1 cellular context compared by ENCODE assay signal in the genomic region with DNA sequence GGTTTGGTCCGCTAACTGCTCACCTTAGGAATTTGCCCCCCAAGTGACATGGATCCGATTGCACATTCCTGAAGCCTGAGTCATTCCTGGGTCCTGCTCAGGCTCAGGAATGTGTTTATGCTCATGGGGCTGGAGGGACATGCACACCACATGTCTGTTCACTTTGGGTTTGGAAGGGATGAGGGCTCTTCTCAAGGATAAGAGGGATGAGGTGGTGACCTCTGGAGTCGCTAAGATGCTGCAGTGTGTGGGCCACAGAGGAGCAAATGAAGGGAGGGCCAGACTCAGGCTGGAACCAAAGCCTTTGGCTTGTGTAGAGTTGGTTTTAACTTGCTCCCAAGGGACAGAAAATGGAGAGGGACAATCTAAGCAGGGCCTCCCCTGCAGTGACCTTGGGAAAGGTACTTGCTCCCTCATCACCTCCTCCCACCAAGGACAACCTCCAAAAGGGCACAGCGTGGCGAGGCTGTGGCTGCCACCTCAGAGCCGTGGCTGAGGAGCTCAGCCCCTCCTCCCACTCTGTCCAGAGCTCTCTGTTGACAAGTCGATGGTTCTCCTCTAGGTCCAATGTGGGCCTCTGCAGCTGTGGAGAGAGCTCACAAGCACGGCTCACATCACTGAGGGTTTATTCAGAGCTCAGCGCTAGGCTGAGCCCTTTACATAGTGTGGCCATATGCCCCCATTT.
TF ChIP-seq lines count a peak whose summit lies in the region.

No MANE protein-coding gene starts in this region.

TF ChIP-seq in A549, 52 proteins besides CTCF, POLR2A, EP300 and RAD21 (continued from another document):
- TF ChIP-seq, protein P1, sequence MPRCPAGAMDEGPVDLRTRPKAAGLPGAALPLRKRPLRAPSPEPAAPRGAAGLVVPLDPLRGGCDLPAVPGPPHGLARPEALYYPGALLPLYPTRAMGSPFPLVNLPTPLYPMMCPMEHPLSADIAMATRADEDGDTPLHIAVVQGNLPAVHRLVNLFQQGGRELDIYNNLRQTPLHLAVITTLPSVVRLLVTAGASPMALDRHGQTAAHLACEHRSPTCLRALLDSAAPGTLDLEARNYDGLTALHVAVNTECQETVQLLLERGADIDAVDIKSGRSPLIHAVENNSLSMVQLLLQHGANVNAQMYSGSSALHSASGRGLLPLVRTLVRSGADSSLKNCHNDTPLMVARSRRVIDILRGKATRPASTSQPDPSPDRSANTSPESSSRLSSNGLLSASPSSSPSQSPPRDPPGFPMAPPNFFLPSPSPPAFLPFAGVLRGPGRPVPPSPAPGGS (IDR thresholded peaks at IDR 0.05): 0 out of 3 replicates have a peak, but pooled peaks have one; percentile 30
- TF ChIP-seq JUN (IDR thresholded peaks at IDR 0.05): peak; percentile 35 to 66; a peak in 1 of 5 replicates
- TF ChIP-seq, protein P2, sequence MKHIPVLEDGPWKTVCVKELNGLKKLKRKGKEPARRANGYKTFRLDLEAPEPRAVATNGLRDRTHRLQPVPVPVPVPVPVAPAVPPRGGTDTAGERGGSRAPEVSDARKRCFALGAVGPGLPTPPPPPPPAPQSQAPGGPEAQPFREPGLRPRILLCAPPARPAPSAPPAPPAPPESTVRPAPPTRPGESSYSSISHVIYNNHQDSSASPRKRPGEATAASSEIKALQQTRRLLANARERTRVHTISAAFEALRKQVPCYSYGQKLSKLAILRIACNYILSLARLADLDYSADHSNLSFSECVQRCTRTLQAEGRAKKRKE (CRISPR knock-in tag; IDR thresholded peaks at IDR 0.05; ENCODE audit: low read depth): 0 out of 2 replicates have a peak, but pooled peaks have one; percentile 18
- TF ChIP-seq FOSL2 (IDR thresholded peaks at IDR 0.05): peak; percentile 70
- TF ChIP-seq FOSL2 (CRISPR knock-in tag; IDR thresholded peaks at IDR 0.05): peak; percentile 89
- no peak for TF ChIP-seq CBX8 (IDR thresholded peaks at IDR 0.05)
- no peak for TF ChIP-seq CEBPB (IDR thresholded peaks at IDR 0.05)
- peak; percentile 62 for TF ChIP-seq JUNB (IDR thresholded peaks at IDR 0.05)
